8 cellular contexts compared by ENCODE assay signal in the genomic region with DNA sequence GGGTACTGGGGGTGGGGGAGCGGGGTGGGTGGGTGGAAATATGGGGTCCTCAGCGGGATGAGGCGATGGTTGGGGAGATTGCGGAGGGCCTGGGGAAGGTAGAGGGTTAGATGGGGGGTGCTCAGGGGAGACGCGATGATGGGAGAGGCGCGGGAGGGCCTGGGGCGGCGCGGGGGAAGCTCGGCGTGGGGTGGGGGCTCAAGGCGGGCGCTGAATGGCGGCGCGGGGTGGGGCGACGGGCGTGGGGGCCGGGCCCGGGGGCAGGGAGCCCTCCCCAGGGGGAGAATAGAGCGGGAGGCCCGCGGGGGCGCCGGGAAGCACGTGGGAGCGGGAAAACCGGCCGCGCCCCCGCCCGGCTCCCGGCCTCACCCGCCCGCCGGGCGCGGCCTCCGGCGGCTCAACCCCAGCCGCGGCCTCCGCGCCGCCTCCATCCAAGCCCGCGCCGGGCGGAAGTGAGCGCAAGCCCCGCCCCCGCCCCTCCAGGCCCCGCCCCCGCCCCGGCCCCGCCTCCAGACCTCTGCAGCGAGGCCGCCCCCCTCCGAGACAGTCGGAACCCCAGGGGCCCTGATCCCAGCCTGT. TPM values are rescaled to one million over a fixed set of nuclear protein-coding genes. Genes with fewer than 3 reads are reported as not detected.
A peak's percentile ranks its signal among the peaks of the same experiment; 100 is the strongest.
DNase-seq lines count a peak whose midpoint lies in the region; ATAC-seq and TF ChIP-seq lines count a peak whose summit lies in the region.

A gene with protein sequence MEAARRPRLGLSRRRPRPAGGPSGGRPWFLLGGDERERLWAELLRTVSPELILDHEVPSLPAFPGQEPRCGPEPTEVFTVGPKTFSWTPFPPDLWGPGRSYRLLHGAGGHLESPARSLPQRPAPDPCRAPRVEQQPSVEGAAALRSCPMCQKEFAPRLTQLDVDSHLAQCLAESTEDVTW (minus strand): TSS at position 454 of the 579 bp plus-strand sequence. CDS start 23 bp downstream, at position 431.

- in situ Hi-C loops in Panc1 (cut with HindIII; ENCODE audit: low pct_unique_long_range_greater_than_20kb, low sequenced_read_pairs): loop anchor here (10.0 kb wide), 1 partner anchor 200 kb away; the partner anchor contains the start of genes MORN1 and RER1

- H3K36me3 Mint-ChIP-seq in activated naive CD8-positive, alpha-beta T cell treated with anti-CD3 and anti-CD28 coated beads, Interleukin-2, amount 50 U/mL, for 24 hours (ENCODE audit: low read depth): no peaks in the 10 kb centered on the region

- no peaks in the 10 kb centered on the region; the same call in 1 of the 2 replicates for H3K36me3 ChIP-seq in Panc1 (ENCODE audit: control insufficient read depth, insufficient read depth, low read length)

- peak within 1 kb of the TSS; percentile 85 for H3K27ac Mint-ChIP-seq in activated naive CD8-positive, alpha-beta T cell treated with anti-CD3 and anti-CD28 coated beads, Interleukin-2, amount 50 U/mL, for 24 hours

- peak within 1 kb of the TSS; percentile 63 to 71 for H3K4me3 ChIP-seq in Panc1 (ENCODE audit: low read depth in 2 of 2, low read length in 2 of 2)

- H3K9me3 Mint-ChIP-seq in activated naive CD8-positive, alpha-beta T cell treated with anti-CD3 and anti-CD28 coated beads, Interleukin-2, amount 50 U/mL, for 24 hours: no peaks in the 10 kb centered on the region

- TF ChIP-seq CTCF in Panc1 (IDR thresholded peaks at IDR 0.05): no peak

- CTCF ChIA-PET in Panc1 (lab: Charles Lee): interaction anchor here (0.6 to 3.2 kb wide), 10 partner anchors 31 to 197 kb away, joined by 3 to 38 read pairs (median 4); partner anchors contain the start of genes MORN1 and RER1

- intact Hi-C loops in Panc1 (cut with micrococcal nuclease; ENCODE audit: unreplicated experiment) (loop anchor here (2.0 to 10.0 kb wide), 2 partner anchors 120 to 186 kb away; no protein-coding TSS in a partner anchor), cardiac septum (cut with DNase I) (no loop called here)

- DNase-seq in CD1c-positive myeloid dendritic cell (ENCODE audit: extremely low spot score) (peak; percentile 67), Panc1 (ENCODE audit: low read depth, low spot score) (no peak), cardiac septum (ENCODE audit: low spot score) (peak; percentile 88), pons (ENCODE audit: low spot score) (peak; percentile 39), NCI-H128 (lab: John Stamatoyannopoulos, UW; ENCODE audit: unreplicated experiment) (no peak)
- DNase-seq in activated naive CD8-positive, alpha-beta T cell treated with anti-CD3 and anti-CD28 coated beads, Interleukin-2, amount 50 U/mL, for 24 hours: peak; percentile 72

- H3K27ac ChIP-seq in Panc1 (ENCODE audit: low read length): peak within 1 kb of the TSS; percentile 91

- no peaks in the 10 kb centered on the region for H3K27me3 Mint-ChIP-seq in activated naive CD8-positive, alpha-beta T cell treated with anti-CD3 and anti-CD28 coated beads, Interleukin-2, amount 50 U/mL, for 24 hours

- no peaks in the 10 kb centered on the region for H3K9me3 ChIP-seq in Panc1 (ENCODE audit: control insufficient read depth, insufficient read depth, low read depth, low read length)

- POLR2A ChIA-PET in Panc1 (lab: Charles Lee): interaction anchor here (0.6 kb wide), 1 partner anchor 187 kb away, joined by 5 read pairs; no protein-coding TSS in a partner anchor

- peak within 1 kb of the TSS; percentile 78 for H3K4me3 Mint-ChIP-seq in activated naive CD8-positive, alpha-beta T cell treated with anti-CD3 and anti-CD28 coated beads, Interleukin-2, amount 50 U/mL, for 24 hours

- H3K4me1 ChIP-seq in Panc1 (ENCODE audit: control insufficient read depth, insufficient read depth, low read length): peaks cover 46% of the 10 kb centered on the region

- no TSS peak for BruUV-seq in Panc1 (replicated peaks; lab: Mats Ljungman, UMichigan)

- H3K4me1 Mint-ChIP-seq in activated naive CD8-positive, alpha-beta T cell treated with anti-CD3 and anti-CD28 coated beads, Interleukin-2, amount 50 U/mL, for 24 hours: peaks cover 32% of the 10 kb centered on the region

- ATAC-seq in GM19023 (IDR thresholded peaks at IDR 0.05; ENCODE audit: unreplicated experiment): peak; percentile 49
- ATAC-seq in HG03108 (IDR thresholded peaks at IDR 0.05; ENCODE audit: unreplicated experiment): peak; percentile 41
- ATAC-seq in Panc1: peak; percentile 62
- peak; percentile 37 for ATAC-seq in activated naive CD8-positive, alpha-beta T cell treated with anti-CD3 and anti-CD28 coated beads, Interleukin-2, amount 50 U/mL, for 24 hours

- H3K27me3 ChIP-seq in Panc1 (ENCODE audit: control insufficient read depth, insufficient read depth, low read length): no peaks in the 10 kb centered on the region

RNA-seq across cellular contexts. Expression of the gene that starts here (rescaled TPM):
- total RNA-seq in Panc1 (2021; ENCODE audit: unreplicated experiment) (177 TPM), cardiac septum (40.5 TPM)
- 197 TPM for polyA plus RNA-seq in Panc1 (2012; ENCODE audit: insufficient read length)

Comparison
In these comparisons a context has a peak if more than half of its experiments do, and no peak if none do; other contexts are left out.
1. DNase-seq: peak in CD1c-positive myeloid dendritic cell (single experiment), activated naive CD8-positive, alpha-beta T cell treated with anti-CD3 and anti-CD28 coated beads, Interleukin-2, amount 50 U/mL, for 24 hours (single experiment), cardiac septum (single experiment) and pons (single experiment); none in Panc1 (single experiment) and NCI-H128 (single experiment).
2. Peak in every context shown above with its lines, with median percentiles within 50 percentile points of each other: ATAC-seq.